In genomic region chr2:23422089-23423061, GRCh38 we compare ENCODE assay signal across 21 cellular contexts. TPM values are rescaled to one million over a fixed set of nuclear protein-coding genes. Genes with fewer than 3 reads are reported as not detected.
DNase-seq lines count a peak whose midpoint lies in the region; ATAC-seq, FAIRE-seq and TF ChIP-seq lines count a peak whose summit lies in the region.
"Had no signal": no experiment of that assay in that cellular context is flagged by ENCODE, and none has a peak within 500 bp of the region (broad histone marks: within the 10 kb centered on the region; RNA-seq: fewer than 3 reads in every experiment).

No MANE protein-coding gene starts in this region.

- intact Hi-C loops in HepG2 (cut with micrococcal nuclease; ENCODE audit: unreplicated experiment), result no loop called here
- intact Hi-C loops in right lobe of liver (cut with DNase I), result no loop called here
- intact Hi-C loops in thyroid gland (cut with DNase I), result no loop called here

- H3K27ac ChIP-seq in HepG2 (ENCODE audit: extremely low read length, insufficient read depth, low read length) (no peak overlapping the region), right lobe of liver (no peak overlapping the region), mesendoderm (ENCODE audit: low read depth, low read length) (no peak overlapping the region), thyroid gland (no peak overlapping the region)
- H3K27ac ChIP-seq: neutrophil had no signal

- H3K27me3 ChIP-seq in HepG2 (ENCODE audit: control insufficient read depth in 1 of 2, insufficient read depth in 2 of 2, low read length in 2 of 2) (peaks cover 0 to 6% of the 10 kb centered on the region in 2 experiments; a peak in 2 of 5 replicates), right lobe of liver (no peaks in the 10 kb centered on the region), mesendoderm (ENCODE audit: insufficient read depth, low read length, poor library complexity) (no peaks in the 10 kb centered on the region), thyroid gland (no peaks in the 10 kb centered on the region)
- H3K27me3 ChIP-seq: esophagus squamous epithelium had no signal

- no peak overlapping the region for H2BK15ac ChIP-seq in mesendoderm (replicated peaks; ENCODE audit: low read depth)

- no peaks in the 10 kb centered on the region for H3K36me3 Mint-ChIP-seq in WTC11
- H3K36me3 Mint-ChIP-seq: CD4-positive, alpha-beta memory T cell had no signal

- H3K4me3 ChIP-seq in HepG2 (replicated peaks in 1 of 3; ENCODE audit: insufficient read depth in 1 of 3, low read depth in 2 of 3, low read length in 3 of 3) (no peak overlapping the region), right lobe of liver (no peak overlapping the region), mesendoderm (ENCODE audit: low read length) (no peak overlapping the region), thyroid gland (replicated peaks in 1 of 3) (no peak overlapping the region)
- H3K4me3 ChIP-seq: esophagus squamous epithelium, mucosa of descending colon had no signal

- H3K4me2 ChIP-seq in HepG2 (ENCODE audit: low read depth, low read length) (no peak overlapping the region), mesendoderm (ENCODE audit: low read length) (no peak overlapping the region)

- CTCF ChIA-PET in HepG2 (lab: Yijun Ruan, JAX; ENCODE audit: low intra/inter-chr PET ratio, low total read pairs), result no interaction called here
- CTCF ChIA-PET in WTC11 (lab: Charles Lee), result no interaction called here

- H3K27ac Mint-ChIP-seq in WTC11, result no peak overlapping the region
- H3K27ac Mint-ChIP-seq: activated naive CD4-positive, alpha-beta T cell treated with anti-CD3 and anti-CD28 coated beads for 36 hours; CD4-positive, alpha-beta memory T cell had no signal

- WGBS in HepG2 (ENCODE audit: low lambda C conversion rate), result 68% methylated on average over 6 of the region's 11 CpGs
- WGBS in right lobe of liver (ENCODE audit: insufficient coverage, low coverage, low lambda C conversion rate, missing lambda C conversion rate), result 40% methylated on average over 1 of the region's 11 CpGs
- WGBS in mesendoderm (ENCODE audit: extremely low coverage, insufficient coverage, low lambda C conversion rate), result no CpG with 5 or more reads among the region's 11 CpGs
- WGBS in thyroid gland, 2 donors, result 89% methylated on average over 10 of the region's 11 CpGs; no CpG with 5 or more reads in 1 of the 2 donors

- H3K79me2 ChIP-seq in HepG2 (ENCODE audit: insufficient read depth, low read length), result no peaks in the 10 kb centered on the region
- H3K79me2 ChIP-seq in mesendoderm (ENCODE audit: control insufficient read depth, insufficient read depth, low read length), result no peaks in the 10 kb centered on the region

- POLR2A ChIA-PET in HepG2 (lab: Yijun Ruan, JAX) (no interaction called here), WTC11 (lab: Charles Lee) (no interaction called here)

- TF ChIP-seq POLR2A in HepG2 (IDR thresholded peaks at IDR 0.05; ENCODE audit: insufficient read depth in 1 of 2, low read depth in 2 of 2, low read length in 2 of 2) (no peak), right lobe of liver (IDR thresholded peaks at IDR 0.05) (no peak), thyroid gland (IDR thresholded peaks at IDR 0.05) (no peak)

- DNase-seq in HepG2 (ENCODE audit: low spot score) (no peak), right lobe of liver (no peak), WTC11 (ENCODE audit: low spot score) (no peak), mesendoderm (no peak), NCI-H526 treated with DMSO at 0.1 percent for 48 hours (lab: John Stamatoyannopoulos, UW) (no peak), thyroid gland (no peak)
- DNase-seq: activated naive CD4-positive, alpha-beta T cell treated with anti-CD3 and anti-CD28 coated beads for 36 hours; activated T-cell treated with anti-CD3 and anti-CD28 coated beads, Interleukin-2, amount 50 U/mL, for 1 hour; aorta; CD4-positive, alpha-beta memory T cell; cerebellar nuclear complex; DMS79 treated with DMSO at 0.1 percent for 48 hours; effector CD8-positive, alpha-beta T cell; esophagus squamous epithelium; mucosa of descending colon; NCI-H1436 treated with DMSO at 0.1 percent for 48 hours; NCI-H226; RPMI8226 had no signal

- no peaks in the 10 kb centered on the region for H3K27me3 Mint-ChIP-seq in WTC11 (ENCODE audit: low read depth)

- no peaks in the 10 kb centered on the region for H3K79me1 ChIP-seq in mesendoderm (ENCODE audit: low read length)

- peaks cover 15% of the 10 kb centered on the region for H3K4me1 Mint-ChIP-seq in WTC11
- H3K4me1 Mint-ChIP-seq: CD4-positive, alpha-beta memory T cell had no signal

- H2BK5ac ChIP-seq in mesendoderm (ENCODE audit: low read length), result no peak overlapping the region

- H3K18ac ChIP-seq in mesendoderm (ENCODE audit: low read length), result no peak overlapping the region

- in situ Hi-C loops in HepG2 (cut with HindIII; ENCODE audit: extremely low pct_ligation_motif_present, low pct_unique_long_range_greater_than_20kb), result no loop called here

- H3K4ac ChIP-seq in mesendoderm (ENCODE audit: low read depth, low read length), result no peak overlapping the region

- H3K23ac ChIP-seq in mesendoderm (ENCODE audit: low read length), result no peak overlapping the region

- TF ChIP-seq CTCF in HepG2 (CRISPR knock-in tag; IDR thresholded peaks at IDR 0.05) (no peak), right lobe of liver (IDR thresholded peaks at IDR 0.05) (no peak), WTC11 (IDR thresholded peaks at IDR 0.05) (no peak), thyroid gland (IDR thresholded peaks at IDR 0.05) (no peak)

- no peak overlapping the region for H3K4me3 Mint-ChIP-seq in WTC11
- H3K4me3 Mint-ChIP-seq: activated naive CD4-positive, alpha-beta T cell treated with anti-CD3 and anti-CD28 coated beads for 36 hours; CD4-positive, alpha-beta memory T cell had no signal

- H3K9me3 ChIP-seq in HepG2 (ENCODE audit: low read length) (no peaks in the 10 kb centered on the region), right lobe of liver (no peaks in the 10 kb centered on the region), thyroid gland (no peaks in the 10 kb centered on the region)
- H3K9me3 ChIP-seq: esophagus squamous epithelium, mucosa of descending colon, neutrophil had no signal

- no peaks in the 10 kb centered on the region for H3K36me3 ChIP-seq in HepG2 (replicated peaks in 1 of 2; ENCODE audit: control insufficient read depth in 1 of 2, insufficient read depth in 2 of 2, low read length in 2 of 2)
- H3K36me3 ChIP-seq in right lobe of liver, result no peaks in the 10 kb centered on the region
- no peaks in the 10 kb centered on the region for H3K36me3 ChIP-seq in mesendoderm (ENCODE audit: control insufficient read depth, insufficient read depth, low read length)
- no peaks in the 10 kb centered on the region for H3K36me3 ChIP-seq in thyroid gland
- H3K36me3 ChIP-seq: esophagus squamous epithelium, neutrophil had no signal

- ATAC-seq in HepG2 (no peak; the same call in 2 of the 3 replicates), right lobe of liver (no peak), WTC11 (peak; percentile 8), HG03520 (IDR thresholded peaks at IDR 0.05; ENCODE audit: unreplicated experiment) (no peak)
- ATAC-seq: left lobe of liver, mucosa of descending colon had no signal

- H3K9ac ChIP-seq in HepG2 (ENCODE audit: insufficient read depth, low read depth, low read length), result no peak overlapping the region
- no peak overlapping the region for H3K9ac ChIP-seq in mesendoderm (ENCODE audit: low read length)

- no peak for TF ChIP-seq RAD21 in HepG2 (CRISPR knock-in tag; IDR thresholded peaks at IDR 0.05)

- H2BK120ac ChIP-seq in mesendoderm (ENCODE audit: low read depth, low read length), result no peak overlapping the region

- H3K9me3 Mint-ChIP-seq in WTC11, result no peaks in the 10 kb centered on the region
- H3K9me3 Mint-ChIP-seq: activated naive CD4-positive, alpha-beta T cell treated with anti-CD3 and anti-CD28 coated beads for 36 hours; CD4-positive, alpha-beta memory T cell had no signal

- no peak for TF ChIP-seq EP300 in HepG2 (IDR thresholded peaks at IDR 0.05; ENCODE audit: low read depth in 2 of 2, low read length in 2 of 2)
- no peak for TF ChIP-seq EP300 in HepG2 (CRISPR knock-in tag; IDR thresholded peaks at IDR 0.05; ENCODE audit: borderline replicate concordance)

- H2AK5ac ChIP-seq in mesendoderm (ENCODE audit: low read length), result peak overlapping the region; percentile 15

- no peak overlapping the region for H4K8ac ChIP-seq in mesendoderm (ENCODE audit: low read depth, low read length)

- H3K4me1 ChIP-seq in HepG2 (ENCODE audit: insufficient read depth, low read length) (no peaks in the 10 kb centered on the region), right lobe of liver (peaks cover 0 to 5% (median 0%) of the 10 kb centered on the region in 4 donors), mesendoderm (ENCODE audit: control insufficient read depth, low read depth, low read length) (no peaks in the 10 kb centered on the region), thyroid gland (no peaks in the 10 kb centered on the region)

- no peak overlapping the region for H4K5ac ChIP-seq in mesendoderm (ENCODE audit: low read length)

- BruUV-seq in HepG2 (replicated peaks; lab: Mats Ljungman, UMichigan), result no TSS peak

- no peak overlapping the region for H3K56ac ChIP-seq in mesendoderm (ENCODE audit: low read length)

- no peaks in the 10 kb centered on the region for H4K20me1 ChIP-seq in HepG2 (ENCODE audit: insufficient read depth, low read length)

- FAIRE-seq in HepG2 (lab: Jason Lieb, UNC), result peak; percentile 82

- H2AFZ ChIP-seq in HepG2 (ENCODE audit: low read length), result no peak overlapping the region

RNA-seq across cellular contexts. Expression of gene KLHL29, which starts 37.4 kb away (rescaled TPM):
- total RNA-seq in HepG2 (2016; rRNA removed; fragmentation: Illumina TruSeq; extraction: Trizol), result not detected in 2 replicates
- not detected in 2 replicates for total RNA-seq in HepG2 (2016; cell fraction: cytosol; rRNA removed; fragmentation: Illumina TruSeq; extraction: Trizol; ENCODE audit: low read depth)
- total RNA-seq in HepG2 (2016; cell fraction: insoluble cytoplasmic fraction; rRNA removed; fragmentation: Illumina TruSeq; extraction: Trizol), result not detected in 2 replicates
- not detected in 2 replicates for total RNA-seq in HepG2 (2016; cell fraction: membrane; rRNA removed; fragmentation: Illumina TruSeq; extraction: Trizol)
- 0.12 TPM in 1 of 2 replicates, not detected in the other for total RNA-seq in HepG2 (2016; cell fraction: nucleus; rRNA removed; fragmentation: Illumina TruSeq; extraction: Trizol)
- 0.01 and 0.03 TPM in 2 replicates for polyA plus RNA-seq in HepG2 (2011; rRNA removed)
- 0.01 TPM in 2 replicates for polyA plus RNA-seq in HepG2 (2011; cell fraction: cytosol; rRNA removed)
- polyA plus RNA-seq in HepG2 (2011; cell fraction: nucleus; rRNA removed), result 0.03 and 0.11 TPM in 2 replicates
- polyA plus RNA-seq in HepG2 (2012), result 0.05 and 0.09 TPM in 2 replicates
- polyA plus RNA-seq in HepG2 (2016; cell fraction: cytosol; fragmentation: Illumina TruSeq; extraction: Trizol; ENCODE audit: low read depth), result not detected in 2 replicates
- polyA plus RNA-seq in HepG2 (2016; cell fraction: insoluble cytoplasmic fraction; fragmentation: Illumina TruSeq; extraction: Trizol; ENCODE audit: low read depth), result not detected in 2 replicates
- polyA plus RNA-seq in HepG2 (2016; cell fraction: membrane; fragmentation: Illumina TruSeq; extraction: Trizol; ENCODE audit: low read depth), result not detected in 2 replicates
- polyA plus RNA-seq in HepG2 (2016; cell fraction: nucleus; fragmentation: Illumina TruSeq; extraction: Trizol; ENCODE audit: insufficient read depth, low read depth), result not detected in 2 replicates
- 3.2 TPM in 1 of 2 replicates, not detected in the other for polyA minus RNA-seq in HepG2 (2011; rRNA and poly(A)+ RNA removed; ENCODE audit: low replicate concordance)
- 0.09 TPM in 1 of 2 replicates, not detected in the other for polyA minus RNA-seq in HepG2 (2011; cell fraction: cytosol; rRNA and poly(A)+ RNA removed)
- polyA minus RNA-seq in HepG2 (2011; cell fraction: nucleus; rRNA and poly(A)+ RNA removed), result not detected in 2 replicates
- total RNA-seq in right lobe of liver, result 10 to 100 TPM in 2 of 6 experiments, 1 to 10 TPM in 4; 1.2 to 10.2 (median 6.4) TPM
- 6.8 to 7.3 TPM (median 7.1 TPM) in 3 replicates for total RNA-seq in WTC11 (2021)
- polyA plus RNA-seq in mesendoderm (2013, experiment 1 of 2), result 1.7 TPM
- 1.6 TPM for polyA plus RNA-seq in mesendoderm (2013, experiment 2 of 2)
- 1 to 10 TPM; 2.2 to 3.3 (median 2.7) TPM for total RNA-seq in thyroid gland

Comparison
In these comparisons a context has a peak if more than half of its experiments do, and no peak if none do; other contexts are left out.
1. Of the 50 proteins assayed by ChIP-seq in both HepG2 and WTC11: peak only in HepG2: none; only in WTC11: ETV6; in both: none; in neither: 49.